In the genomic region with DNA sequence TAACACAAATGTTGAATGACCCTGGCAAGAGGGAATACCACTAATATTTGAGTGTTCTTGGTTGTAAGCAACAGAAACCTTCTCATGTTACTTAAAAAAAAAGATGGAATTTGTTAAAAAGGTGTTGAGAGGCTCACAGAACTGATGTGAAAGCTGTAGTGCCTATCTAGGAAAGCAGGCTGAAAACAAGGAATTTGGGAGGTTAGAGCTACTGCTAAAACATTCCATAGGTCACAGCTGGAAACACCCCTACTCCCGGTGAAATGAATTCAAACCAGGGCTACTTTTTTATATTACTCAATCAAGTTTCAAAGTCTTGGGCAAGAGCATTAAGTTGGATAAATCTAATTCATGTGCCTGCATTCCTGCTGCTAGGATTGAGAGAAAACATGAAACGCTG, we compare ENCODE assay signal across 1 cellular context.
TF ChIP-seq lines count a peak whose summit lies in the region.

No MANE protein-coding gene starts in this region.

TF ChIP-seq in GM23338, 12 proteins besides CTCF, POLR2A, EP300 and RAD21 (continued from another document):
- no peak for TF ChIP-seq ZNF462 (CRISPR knock-in tag; IDR thresholded peaks at IDR 0.05)
